In the genomic region with DNA sequence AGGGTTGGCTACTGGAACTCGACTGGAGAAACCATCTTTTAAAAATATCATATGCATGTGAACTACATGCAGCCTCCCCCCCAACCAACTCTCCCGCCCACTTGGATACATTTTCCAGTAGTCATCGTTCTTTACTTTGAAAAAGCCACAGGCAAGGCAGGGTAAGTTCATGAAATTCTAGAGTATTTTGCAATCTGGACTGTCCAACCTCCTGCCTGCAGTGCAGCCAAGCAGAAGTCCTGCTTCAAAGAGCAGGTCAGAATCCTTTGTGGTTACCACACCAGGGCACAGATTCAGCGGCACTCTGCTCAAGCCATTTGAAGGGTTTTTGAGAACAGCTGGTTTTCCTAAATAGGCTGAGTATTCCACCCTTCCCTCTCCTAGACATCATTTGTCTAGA, we compare ENCODE assay signal across 10 cellular contexts. TPM values are rescaled to one million over a fixed set of nuclear protein-coding genes. Genes with fewer than 3 reads are reported as not detected.
DNase-seq lines count a peak whose midpoint lies in the region; ATAC-seq, FAIRE-seq and TF ChIP-seq lines count a peak whose summit lies in the region.
"Had no signal": no experiment of that assay in that cellular context is flagged by ENCODE, and none has a peak within 500 bp of the region (broad histone marks: within the 10 kb centered on the region; RNA-seq: fewer than 3 reads in every experiment).

No MANE protein-coding gene starts in this region.

- H3K4me3 ChIP-seq in GM12878 (no peak overlapping the region), lower lobe of right lung (no peak overlapping the region), dorsolateral prefrontal cortex (no peak overlapping the region)
- H3K4me3 ChIP-seq: thoracic aorta had no signal

- no peaks in the 10 kb centered on the region; a peak in 1 of 4 replicates for H3K36me3 ChIP-seq in GM12878 (ENCODE audit: control insufficient read depth in 2 of 2, insufficient read depth in 2 of 2, low read length in 1 of 2)
- H3K36me3 ChIP-seq in lower lobe of right lung = no peaks in the 10 kb centered on the region
- H3K36me3 ChIP-seq: thoracic aorta, WERI-Rb-1 had no signal

- BruUV-seq in GM12878 (replicated peaks; lab: Mats Ljungman, UMichigan) = no TSS peak

- H3K27me3 ChIP-seq in GM12878 (replicated peaks in 1 of 2; ENCODE audit: control insufficient read depth in 2 of 2, insufficient read depth in 2 of 2, low read length in 1 of 2) = no peaks in the 10 kb centered on the region; a peak in 2 of 4 replicates
- H3K27me3 ChIP-seq in lower lobe of right lung (ENCODE audit: low read depth) = no peaks in the 10 kb centered on the region
- no peaks in the 10 kb centered on the region for H3K27me3 ChIP-seq in dorsolateral prefrontal cortex

- H3K27ac ChIP-seq in GM12878 (ENCODE audit: control insufficient read depth, insufficient read depth) (no peak overlapping the region), lower lobe of right lung (peak overlapping the region; percentile 72), dorsolateral prefrontal cortex (no peak overlapping the region)
- H3K27ac ChIP-seq: thoracic aorta, WERI-Rb-1 had no signal

- TF ChIP-seq RAD21 in GM12878 (IDR thresholded peaks at IDR 0.05; ENCODE audit: insufficient read depth, low read depth, low read length) = no peak

- no peak for FAIRE-seq in GM12878 (lab: Jason Lieb, UNC)

- no peak overlapping the region for H3K4me2 ChIP-seq in GM12878 (ENCODE audit: control insufficient read depth, insufficient read depth)

- ATAC-seq in GM12878 = peak; percentile 44; the same call in 1 of the 3 replicates
- ATAC-seq in lower lobe of right lung = peak; percentile 84 to 89
- no peak for ATAC-seq in HG02610 (IDR thresholded peaks at IDR 0.05; ENCODE audit: unreplicated experiment)

- POLR2A ChIA-PET in GM12878 (lab: Charles Lee) = interaction anchor here (0.6 kb wide), 2 partner anchors 220 to 276 kb away, joined by 3 to 5 read pairs; no protein-coding TSS in a partner anchor

- no peaks in the 10 kb centered on the region for H3K9me3 ChIP-seq in GM12878 (replicated peaks; ENCODE audit: control insufficient read depth, insufficient read depth, low read length)
- H3K9me3 ChIP-seq in lower lobe of right lung = no peaks in the 10 kb centered on the region
- H3K9me3 ChIP-seq: thoracic aorta had no signal

- H3K79me2 ChIP-seq in GM12878 (ENCODE audit: control insufficient read depth, insufficient read depth, low read length) = no peaks in the 10 kb centered on the region

- no peaks in the 10 kb centered on the region for H4K20me1 ChIP-seq in GM12878 (ENCODE audit: control insufficient read depth, insufficient read depth)

- intact Hi-C loops in GM12878 (cut with micrococcal nuclease; ENCODE audit: unreplicated experiment) = no loop called here
- intact Hi-C loops in lower lobe of right lung (cut with DNase I) = no loop called here
- intact Hi-C loops in dorsolateral prefrontal cortex (cut with DNase I) = no loop called here

- H3K4me1 ChIP-seq in GM12878 (ENCODE audit: control insufficient read depth, insufficient read depth, low read length) (no peaks in the 10 kb centered on the region), lower lobe of right lung (peaks cover 44% of the 10 kb centered on the region)

- no peak for TF ChIP-seq POLR2A in GM12878 (IDR thresholded peaks at IDR 0.05; ENCODE audit: low read depth, low read length)

- CTCF ChIA-PET in GM12878 (lab: Yijun Ruan, JAX) = interaction anchor here (2.7 kb wide), 1 partner anchor 9 kb away, joined by 8 read pairs; no protein-coding TSS in a partner anchor

- no peak for TF ChIP-seq EP300 in GM12878 (IDR thresholded peaks at IDR 0.05; ENCODE audit: borderline replicate concordance in 1 of 2, control insufficient read depth in 1 of 2, low read depth in 2 of 2, low read length in 2 of 2)

- no peak overlapping the region for H3K9ac ChIP-seq in GM12878 (ENCODE audit: control insufficient read depth, insufficient read depth, low read length)

- RAD21 ChIA-PET in GM12878 (lab: Charles Lee; ENCODE audit: unreplicated experiment) = no interaction called here

- in situ Hi-C loops in GM12878 (cut with MboI) = no loop called here

- DNase-seq in AG08396 (ENCODE audit: low spot score) (peak; percentile 86), HuH-7.5 (ENCODE audit: low spot score) (peak; percentile 56), GM12878 (ENCODE audit: low read depth, low spot score) (no peak), lower lobe of right lung (peak; percentile 64), NCI-H1436 treated with DMSO at 0.1 percent for 48 hours (lab: John Stamatoyannopoulos, UW) (no peak), dorsolateral prefrontal cortex (no peak), NCI-H774 (lab: John Stamatoyannopoulos, UW) (no peak)
- DNase-seq: WERI-Rb-1 had no signal

- H2AFZ ChIP-seq in GM12878 (ENCODE audit: control insufficient read depth, low read depth, low read length) = no peak overlapping the region

- SMC1A ChIA-PET in GM12878 (lab: Charles Lee; ENCODE audit: uncharacterized antibody, unreplicated experiment) = no interaction called here

- no peak for TF ChIP-seq CTCF in GM12878 (IDR thresholded peaks at IDR 0.05 in 2 of 3, conservative IDR thresholded peaks at IDR 0.05 in 1 of 3; ENCODE audit: control insufficient read depth in 2 of 3, extremely low read depth in 1 of 3, insufficient read depth in 1 of 3, low read depth in 3 of 3, low read length in 3 of 3)
- no peak for TF ChIP-seq CTCF in lower lobe of right lung (IDR thresholded peaks at IDR 0.05)
- no peak for TF ChIP-seq CTCF in dorsolateral prefrontal cortex (IDR thresholded peaks at IDR 0.05 in 54 of 56, conservative IDR thresholded peaks at IDR 0.05 in 2 of 56; ENCODE audit: low read depth in 1 of 56, partially characterized antibody in 56 of 56)

- WGBS in GM12878 (ENCODE audit: insufficient coverage, insufficient replicate concordance, low lambda C conversion rate, missing lambda C conversion rate) = 20% methylated on average over 4 of the region's 4 CpGs

TF ChIP-seq in GM12878, 131 proteins besides CTCF, POLR2A, EP300 and RAD21 (continues in another document):
- TF ChIP-seq EZH2 (IDR thresholded peaks at IDR 0.05; ENCODE audit: borderline replicate concordance, control insufficient read depth, low read depth, low read length) (no peak), SMAD5 (IDR thresholded peaks at IDR 0.05; ENCODE audit: low read depth) (no peak), CEBPB (IDR thresholded peaks at IDR 0.05; ENCODE audit: borderline replicate concordance in 1 of 2, low read depth in 2 of 2, low read length in 2 of 2) (no peak), CBX5 (IDR thresholded peaks at IDR 0.05; ENCODE audit: low read depth) (no peak), ZBTB11 (CRISPR knock-in tag; IDR thresholded peaks at IDR 0.05) (no peak), CBX3 (IDR thresholded peaks at IDR 0.05; ENCODE audit: borderline replicate concordance, low read depth) (no peak), NBN (IDR thresholded peaks at IDR 0.05) (no peak), EGR1 (IDR thresholded peaks at IDR 0.05; ENCODE audit: borderline replicate concordance in 1 of 2, low read depth in 2 of 2, low read length in 2 of 2) (no peak), NFIC (IDR thresholded peaks at IDR 0.05; ENCODE audit: low read depth, low read length) (no peak)

RNA-seq across cellular contexts. Expression of gene ELF5, which starts 12.1 kb away (rescaled TPM):
- total RNA-seq in GM12878 (2013; cell fraction: nucleolus; rRNA removed) = not detected in 2 replicates
- total RNA-seq in GM12878 (2014; rRNA removed) (not detected in 2 replicates), GM12878 (2014; rRNA removed; fragmentation: Illumina TruSeq; extraction: Trizol) (not detected in 2 replicates), GM12878 (2021) (not detected in 2 replicates), lower lobe of right lung (20.2 TPM), dorsolateral prefrontal cortex (under 1 TPM in 5 of 120 experiments, not detected in 115; 0.21 to 0.51 (median 0.36) TPM)
- not detected for polyA plus RNA-seq in GM12878 (2011; ENCODE audit: low read depth)
- polyA plus RNA-seq in GM12878 (2011; rRNA removed) (not detected in 2 replicates), GM12878 (2014; fragmentation: Illumina TruSeq; extraction: Trizol) (not detected in 2 replicates), GM12878 (2014; fragmentation: Nextera tagmentation; extraction: Ambion mirVana) (not detected), GM12878 (2014; rRNA removed) (not detected in 2 replicates), GM12878 (2016; fragmentation: Nextera tagmentation; extraction: Ambion mirVana) (not detected)
- not detected in 2 replicates for polyA plus RNA-seq in GM12878 (2011; cell fraction: cytosol; rRNA removed)
- polyA plus RNA-seq in GM12878 (2011; cell fraction: nucleus; rRNA removed) = not detected in 2 replicates
- not detected in 2 replicates for polyA plus RNA-seq in GM12878 (2012)
- not detected in 2 replicates for polyA minus RNA-seq in GM12878 (2011; rRNA and poly(A)+ RNA removed)
- polyA minus RNA-seq in GM12878 (2011; cell fraction: cytosol; rRNA and poly(A)+ RNA removed) = not detected in 2 replicates
- not detected in 2 replicates for polyA minus RNA-seq in GM12878 (2011; cell fraction: nucleus; rRNA and poly(A)+ RNA removed)
- total RNA-seq: thoracic aorta had no signal

Comparison
In these comparisons a context has a peak if more than half of its experiments do, and no peak if none do; other contexts are left out.
1. DNase-seq: peak in AG08396 (single experiment), HuH-7.5 (single experiment) and lower lobe of right lung (single experiment); none in GM12878 (single experiment), NCI-H1436 treated with DMSO at 0.1 percent for 48 hours (single experiment), dorsolateral prefrontal cortex (0 of 10) and NCI-H774 (single experiment).
2. RNA of gene ELF5, which starts 12.1 kb away (total RNA-seq): 20.2 TPM in lower lobe of right lung (single experiment); not detected in GM12878 and 0.21 to 0.51 TPM in dorsolateral prefrontal cortex; every median in the first group is over 10 times any median in the second.